9 cellular contexts compared by ENCODE assay signal in genomic region chr5:172688735-172689572, GRCh38. TPM values are rescaled to one million over a fixed set of nuclear protein-coding genes. Genes with fewer than 3 reads are reported as not detected.
DNase-seq lines count a peak whose midpoint lies in the region; ATAC-seq and TF ChIP-seq lines count a peak whose summit lies in the region.
"Had no signal": no experiment of that assay in that cellular context is flagged by ENCODE, and none has a peak within 500 bp of the region (broad histone marks: within the 10 kb centered on the region; RNA-seq: fewer than 3 reads in every experiment).

No MANE protein-coding gene starts in this region.

- ATAC-seq in GM18517 (IDR thresholded peaks at IDR 0.05; ENCODE audit: unreplicated experiment), result no peak
- ATAC-seq in HG03175 (IDR thresholded peaks at IDR 0.05; ENCODE audit: unreplicated experiment), result no peak

- H3K27me3 ChIP-seq in H7 (ENCODE audit: control insufficient read depth, insufficient read depth, low read length) (peaks cover 13% of the 10 kb centered on the region; the same call in 1 of the 2 replicates), right atrium auricular region (no peaks in the 10 kb centered on the region), stomach (peaks cover 0 to 3% (median 1%) of the 10 kb centered on the region in 3 donors)

- H3K4me1 ChIP-seq in right atrium auricular region (peaks cover 0 to 78% of the 10 kb centered on the region in 2 donors), stomach (peaks cover 14 to 47% (median 31%) of the 10 kb centered on the region in 4 donors)

- TF ChIP-seq EP300 in stomach (IDR thresholded peaks at IDR 0.05), result no peak

- DNase-seq in H7 (peak; percentile 71), right atrium auricular region (ENCODE audit: low spot score) (no peak), stomach (peak; percentile 78), C1 segment of cervical spinal cord (lab: John Stamatoyannopoulos, UW) (no peak), NCI-H146 (lab: John Stamatoyannopoulos, UW) (no peak)
- DNase-seq in activated CD4-positive, alpha-beta T cell treated with anti-CD3 and anti-CD28 coated beads, Interleukin-2, amount 50 U/mL, for 4 hours, result peak; percentile 8 to 11
- DNase-seq: kidney glomerular epithelial cell had no signal

- TF ChIP-seq CTCF in right atrium auricular region (IDR thresholded peaks at IDR 0.05), result no peak
- TF ChIP-seq CTCF in stomach (IDR thresholded peaks at IDR 0.05), result no peak

- H3K27ac ChIP-seq in right atrium auricular region, result peak overlapping the region; percentile 39 to 87
- peak overlapping the region in 4 of 5 donors; percentile 43 to 61 (median 56) for H3K27ac ChIP-seq in stomach

- TF ChIP-seq POLR2A in stomach (IDR thresholded peaks at IDR 0.05), result no peak

- H3K36me3 ChIP-seq in H7 (replicated peaks; ENCODE audit: control insufficient read depth, insufficient read depth, low read length) (no peaks in the 10 kb centered on the region), right atrium auricular region (peaks cover 34% of the 10 kb centered on the region), stomach (peaks cover 0 to 10% (median 7%) of the 10 kb centered on the region in 4 donors)

- intact Hi-C loops in stomach (cut with DNase I; ENCODE audit: low total_unique reads), result no loop called here

- WGBS in stomach, 5 donors, result 45 to 51% (median 47%) methylated on average over 14 to 16 of the region's 16 CpGs

- H3K9me3 ChIP-seq in right atrium auricular region, result no peaks in the 10 kb centered on the region
- no peaks in the 10 kb centered on the region for H3K9me3 ChIP-seq in stomach

- H3K4me3 ChIP-seq in H7 (ENCODE audit: insufficient read depth, low read depth, low read length), result no peak overlapping the region
- no peak overlapping the region for H3K4me3 ChIP-seq in right atrium auricular region
- H3K4me3 ChIP-seq in stomach, result no peak overlapping the region

RNA-seq across cellular contexts. Expression of gene NEURL1B, which starts 47.9 kb away (rescaled TPM):
- 4.7 and 7.5 TPM in 2 replicates for total RNA-seq in H7 (2014; rRNA removed; shearing (Covaris generic))
- total RNA-seq in right atrium auricular region (10 to 100 TPM; 17.9 to 22.4 TPM), stomach (10 to 100 TPM in 4 of 5 donors, 1 to 10 TPM in 1; 9.1 to 60.3 (median 17.4) TPM)
- 1 to 10 TPM; 2.7 to 7.3 (median 4.2) TPM for polyA plus RNA-seq in stomach

Comparison
In these comparisons a context has a peak if more than half of its experiments do, and no peak if none do; other contexts are left out.
1. DNase-seq: peak in H7 (single experiment), activated CD4-positive, alpha-beta T cell treated with anti-CD3 and anti-CD28 coated beads, Interleukin-2, amount 50 U/mL, for 4 hours (2 of 2) and stomach (single experiment); none in right atrium auricular region (single experiment), C1 segment of cervical spinal cord (0 of 14) and NCI-H146 (single experiment).